12 cellular contexts compared by ENCODE assay signal in the genomic region with DNA sequence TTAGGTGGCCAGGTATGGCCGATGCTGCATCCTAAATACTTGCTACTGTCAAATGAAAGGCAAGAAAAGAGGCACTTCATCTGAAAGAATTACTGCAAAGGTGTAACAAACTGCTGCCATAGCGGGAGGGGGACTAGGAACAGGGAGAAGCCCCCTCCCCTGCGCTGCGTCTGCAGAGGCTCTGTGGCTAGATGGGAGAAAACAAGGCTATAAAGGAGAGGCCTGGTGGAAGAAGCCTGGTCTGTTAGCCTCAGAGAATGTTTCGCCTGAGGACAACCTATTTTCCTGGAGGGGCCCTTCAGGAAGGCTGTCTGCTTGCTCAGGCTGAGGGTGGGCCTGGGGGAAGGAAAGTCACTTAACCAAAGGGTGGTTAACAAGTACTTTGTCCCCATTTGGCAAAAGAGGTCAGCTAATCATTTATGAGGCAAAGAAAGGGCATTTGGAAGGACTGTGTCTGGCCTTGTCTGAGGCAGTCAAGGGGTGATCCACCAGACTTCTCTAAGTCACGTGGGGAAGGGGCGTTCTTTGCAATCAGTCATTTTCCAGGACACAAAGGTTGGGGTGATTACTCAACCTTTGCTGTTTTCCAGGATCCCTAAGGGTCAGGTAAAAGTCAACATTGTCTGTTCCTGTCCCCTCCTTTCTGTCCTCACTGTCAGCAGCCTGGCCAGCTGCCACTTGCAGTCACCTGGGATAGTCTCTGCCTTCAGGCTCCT.
DNase-seq lines count a peak whose midpoint lies in the region; ATAC-seq and TF ChIP-seq lines count a peak whose summit lies in the region.
"Had no signal": no experiment of that assay in that cellular context is flagged by ENCODE, and none has a peak within 500 bp of the region (broad histone marks: within the 10 kb centered on the region; RNA-seq: fewer than 3 reads in every experiment).

No MANE protein-coding gene starts in this region.

- H3K27ac ChIP-seq in right lobe of liver = peak overlapping the region in 1 of 3 donors; percentile 84
- no peak overlapping the region for H3K27ac ChIP-seq in ovary
- H3K27ac ChIP-seq in OCI-LY7 (ENCODE audit: low read depth, low read length, poor library complexity, severe bottlenecking) = no peak overlapping the region
- no peak overlapping the region for H3K27ac ChIP-seq in adrenal gland

- H3K4me2 ChIP-seq in OCI-LY7 (ENCODE audit: low read length) = no peak overlapping the region

- intact Hi-C loops in right lobe of liver (cut with DNase I) = no loop called here
- intact Hi-C loops in ovary (cut with DNase I) = no loop called here
- intact Hi-C loops in OCI-LY7 (cut with micrococcal nuclease; ENCODE audit: unreplicated experiment) = no loop called here
- intact Hi-C loops in adrenal gland (cut with DNase I) = no loop called here

- peak; percentile 36 for ATAC-seq in GM18909 (IDR thresholded peaks at IDR 0.05; ENCODE audit: poor library complexity, unreplicated experiment)
- peak; percentile 26 for ATAC-seq in GM21825 (IDR thresholded peaks at IDR 0.05; ENCODE audit: unreplicated experiment)
- peak; percentile 36 for ATAC-seq in HG03159 (IDR thresholded peaks at IDR 0.05; ENCODE audit: unreplicated experiment)
- ATAC-seq in right lobe of liver = peak; percentile 94 to 96 (median 95)
- ATAC-seq: left colon had no signal

- H3K36me3 ChIP-seq in right lobe of liver (no peaks in the 10 kb centered on the region), ovary (no peaks in the 10 kb centered on the region), OCI-LY7 (ENCODE audit: insufficient read depth, low read length) (no peaks in the 10 kb centered on the region), adrenal gland (replicated peaks in 1 of 2) (no peaks in the 10 kb centered on the region)

- peaks cover 0 to 7% (median 3%) of the 10 kb centered on the region in 4 donors for H3K4me1 ChIP-seq in right lobe of liver
- no peaks in the 10 kb centered on the region for H3K4me1 ChIP-seq in ovary (ENCODE audit: insufficient read depth)
- H3K4me1 ChIP-seq in OCI-LY7 (ENCODE audit: insufficient read depth, low read length, poor library complexity, severe bottlenecking) = no peaks in the 10 kb centered on the region
- no peaks in the 10 kb centered on the region for H3K4me1 ChIP-seq in adrenal gland (replicated peaks in 1 of 2)

- no peaks in the 10 kb centered on the region for H3K79me2 ChIP-seq in OCI-LY7 (ENCODE audit: insufficient read depth, low read depth, low read length)

- H3K4me3 ChIP-seq in right lobe of liver = no peak overlapping the region
- H3K4me3 ChIP-seq in ovary = no peak overlapping the region
- H3K4me3 ChIP-seq in OCI-LY7 (ENCODE audit: low read depth, low read length, poor library complexity, severe bottlenecking) = no peak overlapping the region
- H3K4me3 ChIP-seq in adrenal gland = no peak overlapping the region

- CTCF ChIA-PET in OCI-LY7 (lab: Charles Lee; ENCODE audit: unreplicated experiment) = no interaction called here

- POLR2A ChIA-PET in OCI-LY7 (lab: Charles Lee) = interaction anchor here (1.0 kb wide), 1 partner anchor 73 kb away, joined by 4 read pairs; no protein-coding TSS in a partner anchor

- no peak for TF ChIP-seq EP300 in ovary (IDR thresholded peaks at IDR 0.05)

- H3K27me3 ChIP-seq in right lobe of liver (no peaks in the 10 kb centered on the region), ovary (no peaks in the 10 kb centered on the region), adrenal gland (no peaks in the 10 kb centered on the region)

- DNase-seq in right lobe of liver = peak; percentile 72 to 93 (median 82)
- DNase-seq in ovary = no peak
- no peak for DNase-seq in OCI-LY7 (ENCODE audit: low spot score)
- DNase-seq in NCI-H1694 treated with DMSO at 0.1 percent for 48 hours (lab: John Stamatoyannopoulos, UW) = no peak
- no peak for DNase-seq in adrenal gland
- DNase-seq: effector CD4-positive, alpha-beta T cell; EL; left colon; NCI-H524 treated with DMSO at 0.1 percent for 48 hours had no signal

- no peaks in the 10 kb centered on the region for H3K9me2 ChIP-seq in OCI-LY7 (ENCODE audit: insufficient read depth, low read length)

- no peaks in the 10 kb centered on the region for H4K20me1 ChIP-seq in OCI-LY7 (ENCODE audit: insufficient read depth, low read length)

- WGBS in right lobe of liver (ENCODE audit: insufficient coverage, low coverage, low lambda C conversion rate, missing lambda C conversion rate) = 89% methylated on average over 5 of the region's 7 CpGs
- WGBS in ovary, 3 donors = 83 to 90% (median 89%) methylated on average over 7 of the region's 7 CpGs
- WGBS in adrenal gland, 4 donors = 79 to 85% (median 83%) methylated on average over 7 of the region's 7 CpGs

- H2AFZ ChIP-seq in OCI-LY7 (ENCODE audit: low read length) = no peak overlapping the region

- BruUV-seq in OCI-LY7 (replicated peaks; lab: Mats Ljungman, UMichigan) = no TSS peak

- TF ChIP-seq POLR2A in right lobe of liver (IDR thresholded peaks at IDR 0.05) (no peak), ovary (IDR thresholded peaks at IDR 0.05) (no peak), adrenal gland (IDR thresholded peaks at IDR 0.05) (no peak)

- no peak for TF ChIP-seq CTCF in right lobe of liver (IDR thresholded peaks at IDR 0.05)
- no peak for TF ChIP-seq CTCF in ovary (IDR thresholded peaks at IDR 0.05)
- TF ChIP-seq CTCF in OCI-LY7 (conservative IDR thresholded peaks at IDR 0.05; ENCODE audit: low read length) = no peak
- no peak for TF ChIP-seq CTCF in adrenal gland (IDR thresholded peaks at IDR 0.05)

- H3K9me3 ChIP-seq in right lobe of liver (no peaks in the 10 kb centered on the region), ovary (no peaks in the 10 kb centered on the region), OCI-LY7 (ENCODE audit: low read length) (no peaks in the 10 kb centered on the region), adrenal gland (replicated peaks in 1 of 3) (peaks cover 0 to 5% (median 0%) of the 10 kb centered on the region in 3 donors)

Comparison
In these comparisons a context has a peak if more than half of its experiments do, and no peak if none do; other contexts are left out.
1. ATAC-seq: peak in every context shown above with its lines; median percentile 95 in right lobe of liver; 36 in GM18909; 36 in HG03159; 26 in GM21825.
2. DNase-seq: peak in right lobe of liver (3 of 3); none in ovary (0 of 5), OCI-LY7 (single experiment), NCI-H1694 treated with DMSO at 0.1 percent for 48 hours (single experiment) and adrenal gland (0 of 7).